In the genomic region with DNA sequence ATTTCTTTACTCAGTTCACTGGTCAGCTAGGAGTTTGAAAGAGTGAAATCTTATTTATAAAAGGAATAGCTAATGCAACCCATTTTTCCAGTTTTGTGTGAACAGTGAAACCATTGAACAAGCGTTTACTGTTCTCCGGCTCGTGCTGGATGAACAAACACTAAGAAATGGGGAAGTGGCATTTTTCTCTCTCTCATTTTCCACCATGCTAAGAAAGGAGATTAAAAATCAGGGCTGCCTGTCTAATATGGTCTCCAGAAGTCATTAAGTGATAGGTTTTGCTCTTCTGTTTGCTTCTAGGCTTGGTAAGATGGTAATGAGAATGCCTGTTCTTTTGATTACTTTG, we compare ENCODE assay signal across 9 cellular contexts. TPM values are rescaled to one million over a fixed set of nuclear protein-coding genes. Genes with fewer than 3 reads are reported as not detected.
DNase-seq lines count a peak whose midpoint lies in the region; ATAC-seq, FAIRE-seq and TF ChIP-seq lines count a peak whose summit lies in the region.
"Had no signal": no experiment of that assay in that cellular context is flagged by ENCODE, and none has a peak within 500 bp of the region (broad histone marks: within the 10 kb centered on the region; RNA-seq: fewer than 3 reads in every experiment).

No MANE protein-coding gene starts in this region.

- no peak for FAIRE-seq in HTR-8/SVneo (lab: Jason Lieb, UNC)
- FAIRE-seq: TTC549 had no signal

- intact Hi-C loops in breast epithelium (cut with DNase I; ENCODE audit: low total_unique reads) = no loop called here

- no peak for TF ChIP-seq POLR2A in breast epithelium (IDR thresholded peaks at IDR 0.05)

- H3K36me3 ChIP-seq in breast epithelium = no peaks in the 10 kb centered on the region
- H3K36me3 ChIP-seq in mucosa of stomach (ENCODE audit: control insufficient read depth, insufficient read depth, low read length) = no peaks in the 10 kb centered on the region

- DNase-seq in GF-D8 (lab: John Stamatoyannopoulos, UW) (peak; percentile 64), Kasumi-1 (lab: John Stamatoyannopoulos, UW) (peak; percentile 49 to 77), breast epithelium (ENCODE audit: low spot score in 2 of 2) (no peak), HTR-8/SVneo (ENCODE audit: insufficient read length, low spot score) (no peak), SK-N-DZ (ENCODE audit: low spot score) (no peak), NCI-H146 (lab: John Stamatoyannopoulos, UW) (no peak)

- H3K27ac ChIP-seq in breast epithelium = peak overlapping the region; percentile 93 to 95

- no peaks in the 10 kb centered on the region for H3K9me3 ChIP-seq in breast epithelium
- H3K9me3 ChIP-seq in mucosa of stomach (ENCODE audit: control insufficient read depth, low read length) = no peaks in the 10 kb centered on the region

- no peak for TF ChIP-seq CTCF in breast epithelium (IDR thresholded peaks at IDR 0.05)

- H3K27me3 ChIP-seq in breast epithelium (no peaks in the 10 kb centered on the region), mucosa of stomach (ENCODE audit: control insufficient read depth, insufficient read depth, low read length) (no peaks in the 10 kb centered on the region)

- peak; percentile 19 for ATAC-seq in GM21619 (IDR thresholded peaks at IDR 0.05; ENCODE audit: unreplicated experiment)

- H3K4me1 ChIP-seq in breast epithelium = peaks cover 0 to 20% of the 10 kb centered on the region in 2 donors
- peaks cover 20% of the 10 kb centered on the region for H3K4me1 ChIP-seq in mucosa of stomach (ENCODE audit: control insufficient read depth, insufficient read depth, low read length)

- H3K9ac ChIP-seq in mucosa of stomach (ENCODE audit: low read length) = peak overlapping the region; percentile 95

- H3K4me3 ChIP-seq in breast epithelium = peak overlapping the region; percentile 85 to 100 (median 91)
- peak overlapping the region; percentile 93 for H3K4me3 ChIP-seq in mucosa of stomach (ENCODE audit: low read length)

RNA-seq across cellular contexts. Expression of gene SFT2D1, which starts 0.8 kb away (rescaled TPM):
- total RNA-seq in breast epithelium = 10 to 100 TPM; 41.1 to 52.4 (median 52.1) TPM
- polyA plus RNA-seq in SK-N-DZ (2014; cell fraction: cytosol; rRNA removed) = 32.3 and 45.6 TPM in 2 replicates
- 68.8 and 83.5 TPM in 2 replicates for polyA plus RNA-seq in SK-N-DZ (2014; cell fraction: nucleus; rRNA removed)

RNA-seq across cellular contexts. Expression of gene PRR18, which starts 34.9 kb away (rescaled TPM):
- total RNA-seq in breast epithelium = under 1 TPM in 1 of 3 donors, not detected in 2; 0.29 TPM
- 0.06 TPM in 1 of 2 replicates, not detected in the other for polyA plus RNA-seq in SK-N-DZ (2014; cell fraction: cytosol; rRNA removed)
- polyA plus RNA-seq in SK-N-DZ (2014; cell fraction: nucleus; rRNA removed) = not detected in 2 replicates

RNA-seq across cellular contexts. Expression of gene MPC1, which starts 39.6 kb away (rescaled TPM):
- 10 to 100 TPM; 37.4 to 66.9 (median 65.7) TPM for total RNA-seq in breast epithelium
- polyA plus RNA-seq in SK-N-DZ (2014; cell fraction: cytosol; rRNA removed) = 46.2 and 47.9 TPM in 2 replicates
- polyA plus RNA-seq in SK-N-DZ (2014; cell fraction: nucleus; rRNA removed) = 29.2 and 37.4 TPM in 2 replicates

Comparison
In these comparisons a context has a peak if more than half of its experiments do, and no peak if none do; other contexts are left out.
1. DNase-seq: peak in GF-D8 (single experiment) and Kasumi-1 (2 of 2); none in breast epithelium (0 of 2), HTR-8/SVneo (single experiment), SK-N-DZ (single experiment) and NCI-H146 (single experiment).